ENCODE assay signal across 11 cellular contexts in genomic region chr19:6527893-6528543, GRCh38. TPM values are rescaled to one million over a fixed set of nuclear protein-coding genes. Genes with fewer than 3 reads are reported as not detected.
A peak's percentile ranks its signal among the peaks of the same experiment; 100 is the strongest.
DNase-seq lines count a peak whose midpoint lies in the region; ATAC-seq and TF ChIP-seq lines count a peak whose summit lies in the region.
"Had no signal": no experiment of that assay in that cellular context is flagged by ENCODE, and none has a peak within 500 bp of the region (broad histone marks: within the 10 kb centered on the region; RNA-seq: fewer than 3 reads in every experiment).

No MANE protein-coding gene starts in this region.

- no peaks in the 10 kb centered on the region for H3K36me3 Mint-ChIP-seq in mesothelial cell of epicardium

- H3K9me3 Mint-ChIP-seq in mesothelial cell of epicardium, result no peaks in the 10 kb centered on the region

- in situ Hi-C loops in GM13977 (cut with MboI; ENCODE audit: low pct_unique_long_range_greater_than_20kb, low sequenced_read_pairs, unreplicated experiment), result loop anchor here (10.0 kb wide), 1 partner anchor 207 kb away; the partner anchor contains the start of genes GPR108 and TRIP10

- H3K4me3 Mint-ChIP-seq in mesothelial cell of epicardium, result no peak overlapping the region
- H3K4me3 Mint-ChIP-seq: endodermal cell had no signal

- H3K4me1 Mint-ChIP-seq in mesothelial cell of epicardium, result peaks cover 18% of the 10 kb centered on the region

- H3K27ac ChIP-seq in angular gyrus (ENCODE audit: low read depth, low read length), result peak overlapping the region; percentile 62
- H3K27ac ChIP-seq: suprapubic skin had no signal

- peaks cover 39% of the 10 kb centered on the region for H3K27me3 Mint-ChIP-seq in mesothelial cell of epicardium (ENCODE audit: low read depth)

- ATAC-seq in GM21381 (IDR thresholded peaks at IDR 0.05; ENCODE audit: unreplicated experiment) (peak; percentile 40), HG03139 (IDR thresholded peaks at IDR 0.05; ENCODE audit: unreplicated experiment) (peak; percentile 32)

- TF ChIP-seq CTCF in GM13977 (IDR thresholded peaks at IDR 0.05; ENCODE audit: extremely low read depth, insufficient read depth, missing control alignments), result no peak
- TF ChIP-seq CTCF in mesothelial cell of epicardium (IDR thresholded peaks at IDR 0.05; ENCODE audit: unreplicated experiment), result no peak

- no peak overlapping the region for H3K27ac Mint-ChIP-seq in mesothelial cell of epicardium
- H3K27ac Mint-ChIP-seq: endodermal cell had no signal

- DNase-seq in GM13977 (ENCODE audit: low spot score) (peak; percentile 84), mesothelial cell of epicardium (ENCODE audit: low spot score in 2 of 2, unreplicated experiment in 2 of 2) (no peak), LoVo (ENCODE audit: low spot score) (no peak), superior temporal gyrus (ENCODE audit: extremely low spot score) (no peak), D341Med (ENCODE audit: low spot score) (no peak)

RNA-seq across cellular contexts. Expression of gene TNFSF9, which starts 2.8 kb away (rescaled TPM):
- 0.76 to 1.5 TPM (median 1.1 TPM) in 3 replicates for total RNA-seq in mesothelial cell of epicardium

RNA-seq across cellular contexts. Expression of gene TUBB4A, which starts 25.9 kb away (rescaled TPM):
- 10.5 to 13.5 TPM (median 13.0 TPM) in 3 replicates for total RNA-seq in mesothelial cell of epicardium

RNA-seq across cellular contexts. Expression of gene DENND1C, which starts 46.4 kb away (rescaled TPM):
- 0.42 to 0.75 TPM (median 0.63 TPM) in 3 replicates for total RNA-seq in mesothelial cell of epicardium
- total RNA-seq: Daoy had no signal
